ENCODE assay signal across 23 cellular contexts in genomic region chr9:124457887-124458431, GRCh38. TPM values are rescaled to one million over a fixed set of nuclear protein-coding genes. Genes with fewer than 3 reads are reported as not detected.
"Had no signal": no experiment of that assay in that cellular context is flagged by ENCODE, and none has a peak within 500 bp of the region (broad histone marks: within the 10 kb centered on the region; RNA-seq: fewer than 3 reads in every experiment).

No MANE protein-coding gene starts in this region.

- DNase-seq: activated CD4-positive, alpha-beta T cell treated with anti-CD3 and anti-CD28 coated beads, Interleukin-2, amount 50 U/mL, for 1 hour; activated CD8-positive, alpha-beta memory T cell treated with anti-CD3 and anti-CD28 coated beads for 24 hours; activated gamma-delta T cell treated with Interleukin-2 at 50 U/mL for 16 hours; brain microvascular endothelial cell; cerebellar nuclear complex; effector memory CD4-positive, alpha-beta T cell; gastrocnemius medialis; heart left ventricle; left colon; midbrain; retina; stimulated activated CD4-positive, alpha-beta T cell treated with anti-CD3 and anti-CD28 coated beads, Interleukin-4, amount 100 ng/mL, for 24 hours; stimulated activated naive CD4-positive, alpha-beta T cell had no signal

- H3K4me3 Mint-ChIP-seq: activated naive CD8-positive, alpha-beta T cell; dendritic cell treated with granulocyte-macrophage colony-stimulating factor and Interleukin-4, amounts not matched to agents 40 ng/mL and 50 ng/mL, for 4 days had no signal

- H3K4me3 ChIP-seq: gastrocnemius medialis, heart left ventricle, lung, skin epidermis, tibial nerve had no signal

- H3K9me3 ChIP-seq: gastrocnemius medialis, neutrophil had no signal

- H3K36me3 Mint-ChIP-seq: activated naive CD8-positive, alpha-beta T cell had no signal

- H3K27ac Mint-ChIP-seq: activated naive CD8-positive, alpha-beta T cell; dendritic cell treated with granulocyte-macrophage colony-stimulating factor and Interleukin-4, amounts not matched to agents 40 ng/mL and 50 ng/mL, for 4 days had no signal

- H3K27me3 Mint-ChIP-seq: activated naive CD8-positive, alpha-beta T cell had no signal

- H3K36me3 ChIP-seq: brain microvascular endothelial cell, gastrocnemius medialis, heart left ventricle, neutrophil, tibial nerve had no signal

- ATAC-seq: activated CD4-positive, CD25-positive, alpha-beta regulatory T cell treated with anti-CD3 and anti-CD28 coated beads, Interleukin-2, amount 50 U/mL, for 24 hours; gastrocnemius medialis; heart left ventricle; left colon had no signal

- H3K27ac ChIP-seq: brain microvascular endothelial cell, gastrocnemius medialis, heart left ventricle, neutrophil, skin epidermis, tibial nerve had no signal

- H3K9me3 Mint-ChIP-seq: dendritic cell treated with granulocyte-macrophage colony-stimulating factor and Interleukin-4, amounts not matched to agents 40 ng/mL and 50 ng/mL, for 4 days had no signal

RNA-seq across cellular contexts. Expression of gene ADGRD2, which starts 7.7 kb away (rescaled TPM):
- total RNA-seq: fibroblast of lung, gastrocnemius medialis, heart left ventricle, left colon, lung, myocyte, subcutaneous adipose tissue, tibial nerve had no signal

RNA-seq across cellular contexts. Expression of gene NR5A1, which starts 49.2 kb away (rescaled TPM):
- total RNA-seq: fibroblast of lung, gastrocnemius medialis, heart left ventricle, left colon, myocyte, subcutaneous adipose tissue, tibial nerve had no signal
